ENCODE assay signal across 1 cellular context in the genomic region with DNA sequence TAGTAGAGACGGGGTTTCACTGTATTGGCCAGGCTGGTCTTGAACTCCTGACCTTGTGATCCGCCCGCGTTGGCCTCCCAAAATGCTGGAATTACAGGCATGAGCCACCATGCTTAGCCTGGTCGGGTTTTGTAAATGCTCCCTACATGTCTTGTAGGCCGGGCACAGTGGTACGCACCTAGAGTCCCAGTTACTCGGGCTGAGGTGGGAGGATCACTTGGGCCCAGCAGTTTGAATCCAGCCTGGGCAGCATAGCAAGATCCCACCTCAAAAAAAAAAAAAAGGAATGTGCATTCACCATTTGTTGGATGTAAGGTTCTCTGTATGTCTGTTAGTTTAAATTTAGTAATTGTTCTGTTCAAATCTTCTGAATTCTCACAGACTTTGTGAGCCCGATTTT.
TF ChIP-seq lines count a peak whose summit lies in the region.

No MANE protein-coding gene starts in this region.

TF ChIP-seq in HEK293, 187 proteins besides CTCF, POLR2A, EP300 and RAD21 (continued from another document):
- TF ChIP-seq ATF2 (tag by site-specific recombination; IDR thresholded peaks at IDR 0.05; ENCODE audit: low read depth): no peak
